Comparison of ENCODE assay signal across 24 cellular contexts in genomic region chr16:872436-873242, GRCh38.
DNase-seq lines count a peak whose midpoint lies in the region; ATAC-seq and TF ChIP-seq lines count a peak whose summit lies in the region.
"Had no signal": no experiment of that assay in that cellular context is flagged by ENCODE, and none has a peak within 500 bp of the region (broad histone marks: within the 10 kb centered on the region; RNA-seq: fewer than 3 reads in every experiment).

No MANE protein-coding gene starts in this region.

- H3K27me3 ChIP-seq in right cardiac atrium (ENCODE audit: control insufficient read depth, insufficient read depth) (no peaks in the 10 kb centered on the region), sigmoid colon (no peaks in the 10 kb centered on the region)

- H3K9me3 ChIP-seq in HEK293 (ENCODE audit: control insufficient read depth, insufficient read depth, low read depth, low read length) (no peaks in the 10 kb centered on the region), right cardiac atrium (ENCODE audit: control insufficient read depth, low read length) (no peaks in the 10 kb centered on the region), sigmoid colon (no peaks in the 10 kb centered on the region)
- H3K9me3 ChIP-seq: SK-N-SH had no signal

- intact Hi-C loops in right cardiac atrium (cut with DNase I), result no loop called here
- intact Hi-C loops in sigmoid colon (cut with DNase I), result no loop called here

- H3K27ac ChIP-seq in HEK293 (ENCODE audit: extremely low read depth, low read depth, low read length), result no peak overlapping the region
- no peak overlapping the region for H3K27ac ChIP-seq in right cardiac atrium (ENCODE audit: low read length)
- H3K27ac ChIP-seq in sigmoid colon, result no peak overlapping the region
- H3K27ac ChIP-seq: 22Rv1, C4-2B, PC-9 had no signal

- ATAC-seq in right cardiac atrium (no peak), HG02885 (IDR thresholded peaks at IDR 0.05; ENCODE audit: poor library complexity, unreplicated experiment) (no peak)
- no peak for ATAC-seq in stimulated activated naive CD8-positive, alpha-beta T cell treated with anti-CD3 and anti-CD28 coated beads, Interleukin-15, Interleukin-2, amounts not matched to agents 100 U/mL and 50 U/mL, for 24 hours

- CTCF ChIA-PET in HEK293 (lab: Yijun Ruan, JAX), result interaction anchor here (1.0 kb wide), 1 partner anchor 11 kb away, joined by 3 read pairs; no protein-coding TSS in a partner anchor

- 92% methylated on average over 23 of the region's 23 CpGs for WGBS in right cardiac atrium
- WGBS in sigmoid colon, 2 donors, result 86 to 94% methylated on average over 23 of the region's 23 CpGs

- POLR2A ChIA-PET in HEK293 (lab: Yijun Ruan, JAX), result no interaction called here

- in situ Hi-C loops in GM13977 (cut with MboI; ENCODE audit: low pct_unique_long_range_greater_than_20kb, low sequenced_read_pairs, unreplicated experiment), result no loop called here

- H3K4me1 ChIP-seq in HEK293 (ENCODE audit: control insufficient read depth, insufficient read depth, low read length) (no peaks in the 10 kb centered on the region), right cardiac atrium (ENCODE audit: control insufficient read depth, insufficient read depth, low read length) (no peaks in the 10 kb centered on the region), sigmoid colon (no peaks in the 10 kb centered on the region)

- TF ChIP-seq EP300 in sigmoid colon (IDR thresholded peaks at IDR 0.05), result no peak

- TF ChIP-seq CTCF in HEK293 (tag by site-specific recombination; IDR thresholded peaks at IDR 0.05) (no peak), sigmoid colon (IDR thresholded peaks at IDR 0.05) (no peak), GM13977 (IDR thresholded peaks at IDR 0.05; ENCODE audit: extremely low read depth, insufficient read depth, missing control alignments) (no peak)

- TF ChIP-seq POLR2A in sigmoid colon (IDR thresholded peaks at IDR 0.05), result no peak

- no peaks in the 10 kb centered on the region for H3K36me3 ChIP-seq in HEK293 (ENCODE audit: control insufficient read depth in 2 of 2, insufficient read depth in 1 of 2, low read length in 2 of 2)
- peaks cover 0 to 55% (median 19%) of the 10 kb centered on the region in 4 donors for H3K36me3 ChIP-seq in sigmoid colon

- H3K4me3 ChIP-seq in HEK293 (ENCODE audit: low read depth, low read length), result no peak overlapping the region
- no peak overlapping the region for H3K4me3 ChIP-seq in right cardiac atrium (ENCODE audit: low read length)
- H3K4me3 ChIP-seq in sigmoid colon, result no peak overlapping the region
- H3K4me3 ChIP-seq: PC-9 had no signal

- DNase-seq in NCI-H2171 treated with DMSO at 0.1 percent for 48 hours (lab: John Stamatoyannopoulos, UW), result peak; percentile 9
- DNase-seq in NCI-H2171 (lab: John Stamatoyannopoulos, UW), result no peak
- peak; percentile 7 to 39 (median 33) for DNase-seq in right cardiac atrium
- DNase-seq in sigmoid colon, result peak; percentile 49
- DNase-seq in GM13977 (ENCODE audit: low spot score), result no peak
- DNase-seq in stimulated activated naive CD8-positive, alpha-beta T cell treated with anti-CD3 and anti-CD28 coated beads, Interleukin-15, Interleukin-2, amounts not matched to agents 100 U/mL and 50 U/mL, for 24 hours, result no peak
- DNase-seq: ACHN, Calu3, DMS153, Kasumi-1, NCI-H1417 treated with DMSO at 0.1 percent for 48 hours, NCI-H187 treated with DMSO at 0.1 percent for 48 hours, NCI-H2107, NCI-H2227 treated with DMSO at 0.1 percent for 48 hours, NCI-H510A, NCI-H748 treated with DMSO at 0.1 percent for 48 hours, PC-9, RPMI8226, SIG-M5, SK-N-SH had no signal

TF ChIP-seq in HEK293, 187 proteins besides CTCF, POLR2A, EP300 and RAD21:
- TF ChIP-seq, protein P1, sequence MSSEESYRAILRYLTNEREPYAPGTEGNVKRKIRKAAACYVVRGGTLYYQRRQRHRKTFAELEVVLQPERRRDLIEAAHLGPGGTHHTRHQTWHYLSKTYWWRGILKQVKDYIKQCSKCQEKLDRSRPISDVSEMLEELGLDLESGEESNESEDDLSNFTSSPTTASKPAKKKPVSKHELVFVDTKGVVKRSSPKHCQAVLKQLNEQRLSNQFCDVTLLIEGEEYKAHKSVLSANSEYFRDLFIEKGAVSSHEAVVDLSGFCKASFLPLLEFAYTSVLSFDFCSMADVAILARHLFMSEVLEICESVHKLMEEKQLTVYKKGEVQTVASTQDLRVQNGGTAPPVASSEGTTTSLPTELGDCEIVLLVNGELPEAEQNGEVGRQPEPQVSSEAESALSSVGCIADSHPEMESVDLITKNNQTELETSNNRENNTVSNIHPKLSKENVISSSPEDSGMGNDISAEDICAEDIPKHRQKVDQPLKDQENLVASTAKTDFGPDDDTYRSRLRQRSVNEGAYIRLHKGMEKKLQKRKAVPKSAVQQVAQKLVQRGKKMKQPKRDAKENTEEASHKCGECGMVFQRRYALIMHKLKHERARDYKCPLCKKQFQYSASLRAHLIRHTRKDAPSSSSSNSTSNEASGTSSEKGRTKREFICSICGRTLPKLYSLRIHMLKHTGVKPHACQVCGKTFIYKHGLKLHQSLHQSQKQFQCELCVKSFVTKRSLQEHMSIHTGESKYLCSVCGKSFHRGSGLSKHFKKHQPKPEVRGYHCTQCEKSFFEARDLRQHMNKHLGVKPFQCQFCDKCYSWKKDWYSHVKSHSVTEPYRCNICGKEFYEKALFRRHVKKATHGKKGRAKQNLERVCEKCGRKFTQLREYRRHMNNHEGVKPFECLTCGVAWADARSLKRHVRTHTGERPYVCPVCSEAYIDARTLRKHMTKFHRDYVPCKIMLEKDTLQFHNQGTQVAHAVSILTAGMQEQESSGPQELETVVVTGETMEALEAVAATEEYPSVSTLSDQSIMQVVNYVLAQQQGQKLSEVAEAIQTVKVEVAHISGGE (tag by site-specific recombination; conservative IDR thresholded peaks at IDR 0.05; ENCODE audit: low read depth), result no peak
- TF ChIP-seq SCRT2 (tag by site-specific recombination; IDR thresholded peaks at IDR 0.05), result peak; percentile 47; the same call in 1 of the 2 replicates

Comparison
In these comparisons a context has a peak if more than half of its experiments do, and no peak if none do; other contexts are left out.
1. DNase-seq: peak in NCI-H2171 treated with DMSO at 0.1 percent for 48 hours (single experiment), right cardiac atrium (3 of 3) and sigmoid colon (single experiment); none in NCI-H2171 (single experiment), GM13977 (single experiment) and stimulated activated naive CD8-positive, alpha-beta T cell treated with anti-CD3 and anti-CD28 coated beads, Interleukin-15, Interleukin-2, amounts not matched to agents 100 U/mL and 50 U/mL, for 24 hours (single experiment).